In genomic region chr2:5387421-5387820, GRCh38 we compare ENCODE assay signal across 30 cellular contexts.
DNase-seq lines count a peak whose midpoint lies in the region; ATAC-seq and TF ChIP-seq lines count a peak whose summit lies in the region.
"Had no signal": no experiment of that assay in that cellular context is flagged by ENCODE, and none has a peak within 500 bp of the region (broad histone marks: within the 10 kb centered on the region; RNA-seq: fewer than 3 reads in every experiment).

No MANE protein-coding gene starts in this region.

- TF ChIP-seq CTCF in esophagus muscularis mucosa (IDR thresholded peaks at IDR 0.05), result no peak
- TF ChIP-seq CTCF in lower lobe of right lung (IDR thresholded peaks at IDR 0.05), result no peak

- no peak for TF ChIP-seq EP300 in esophagus muscularis mucosa (IDR thresholded peaks at IDR 0.05)

- 60% methylated on average over 1 of the region's 1 CpG for WGBS in esophagus muscularis mucosa

- H3K4me1 ChIP-seq in esophagus muscularis mucosa (peaks cover 0 to 7% (median 3%) of the 10 kb centered on the region in 4 donors), lower lobe of right lung (no peaks in the 10 kb centered on the region)
- H3K4me1 ChIP-seq: pancreas, thyroid gland, vagina had no signal

- no peaks in the 10 kb centered on the region for H3K27me3 ChIP-seq in esophagus muscularis mucosa
- no peaks in the 10 kb centered on the region for H3K27me3 ChIP-seq in lower lobe of right lung (ENCODE audit: low read depth)
- H3K27me3 ChIP-seq: pancreas, thyroid gland, vagina had no signal

- intact Hi-C loops in esophagus muscularis mucosa (cut with DNase I), result no loop called here
- intact Hi-C loops in lower lobe of right lung (cut with DNase I), result no loop called here

- H3K27ac ChIP-seq in esophagus muscularis mucosa (replicated peaks in 1 of 4), result no peak overlapping the region
- H3K27ac ChIP-seq in lower lobe of right lung, result no peak overlapping the region
- H3K27ac ChIP-seq: pancreas, thyroid gland, vagina had no signal

- no peak overlapping the region for H3K4me3 ChIP-seq in esophagus muscularis mucosa
- H3K4me3 ChIP-seq in lower lobe of right lung, result no peak overlapping the region
- H3K4me3 ChIP-seq: lung, pancreas, thyroid gland, vagina had no signal

- in situ Hi-C loops in Caki2 (cut with HindIII; ENCODE audit: low pct_unique_long_range_greater_than_20kb, low sequenced_read_pairs), result no loop called here

- TF ChIP-seq POLR2A in esophagus muscularis mucosa (IDR thresholded peaks at IDR 0.05; ENCODE audit: low read depth), result no peak

- ATAC-seq in GM21381 (IDR thresholded peaks at IDR 0.05; ENCODE audit: unreplicated experiment), result no peak
- ATAC-seq in lower lobe of right lung, result no peak
- ATAC-seq: pancreas; stimulated activated naive CD8-positive, alpha-beta T cell treated with anti-CD3 and anti-CD28 coated beads, Interleukin-15, amount 100 ng/mL, for 72 hours; WTC11 had no signal

- peak; percentile 29 for DNase-seq in Caki2 (ENCODE audit: low read depth)
- DNase-seq in DMS53 treated with DMSO at 0.1 percent for 48 hours (lab: John Stamatoyannopoulos, UW; ENCODE audit: unreplicated experiment), result peak; percentile 60
- DNase-seq in NCI-H69 (lab: John Stamatoyannopoulos, UW), result peak; percentile 42
- DNase-seq in esophagus muscularis mucosa (ENCODE audit: extremely low spot score), result peak; percentile 2
- no peak for DNase-seq in lower lobe of right lung
- no peak for DNase-seq in HUDEP-2 (lab: John Stamatoyannopoulos, UW; ENCODE audit: unreplicated experiment in 76 of 76)
- no peak for DNase-seq in globus pallidus (ENCODE audit: low spot score)
- DNase-seq: activated CD4-positive, alpha-beta T cell treated with anti-CD3 and anti-CD28 coated beads, Interleukin-2, amount 10 ng/mL, durations not matched to agents 7 days and 5 days; activated gamma-delta T cell; activated T-cell treated with anti-CD3 and anti-CD28 coated beads, Interleukin-2, amount 50 U/mL, for 24 hours; Calu3; effector CD4-positive, alpha-beta T cell; EL; head of caudate nucleus; HFFc6; Kasumi-1; kidney; MV-4-11; NCI-H187; NCI-H524; pancreas; retina; small intestine; stimulated activated CD8-positive, alpha-beta memory T cell treated with anti-CD3 and anti-CD28 coated beads, Interleukin-4, amount 100 ng/mL, for 48 hours; stimulated activated naive CD8-positive, alpha-beta T cell treated with anti-CD3 and anti-CD28 coated beads, Interleukin-15, amount 100 ng/mL, for 72 hours; thyroid gland had no signal

- H3K9me3 ChIP-seq in esophagus muscularis mucosa (no peaks in the 10 kb centered on the region), lower lobe of right lung (no peaks in the 10 kb centered on the region)
- H3K9me3 ChIP-seq: pancreas, thyroid gland, vagina had no signal

- H3K36me3 ChIP-seq in esophagus muscularis mucosa (no peaks in the 10 kb centered on the region), lower lobe of right lung (no peaks in the 10 kb centered on the region)
- H3K36me3 ChIP-seq: pancreas, thyroid gland, vagina had no signal

Comparison
In these comparisons a context has a peak if more than half of its experiments do, and no peak if none do; other contexts are left out.
1. DNase-seq: peak in Caki2 (single experiment), DMS53 treated with DMSO at 0.1 percent for 48 hours (single experiment), NCI-H69 (single experiment) and esophagus muscularis mucosa (single experiment); none in lower lobe of right lung (single experiment), HUDEP-2 (0 of 76) and globus pallidus (single experiment).